ENCODE assay signal across 19 cellular contexts in genomic region chr9:137159105-137160053, GRCh38. TPM values are rescaled to one million over a fixed set of nuclear protein-coding genes. Genes with fewer than 3 reads are reported as not detected.
"Had no signal": no experiment of that assay in that cellular context is flagged by ENCODE, and none has a peak within 500 bp of the region (broad histone marks: within the 10 kb centered on the region; RNA-seq: fewer than 3 reads in every experiment).

No MANE protein-coding gene starts in this region.

- H3K9me3 Mint-ChIP-seq: neural crest cell; stimulated activated naive CD8-positive, alpha-beta T cell treated with anti-CD3 and anti-CD28 coated beads, Interleukin-15, Interleukin-2, amounts not matched to agents 100 ng/mL and 50 ng/mL, for 24 hours had no signal

- H3K9me3 ChIP-seq: adrenal gland, gastroesophageal sphincter, pancreas, suprapubic skin had no signal

- H2AFZ ChIP-seq: hepatocyte had no signal

- ATAC-seq: activated CD4-positive, CD25-positive, alpha-beta regulatory T cell treated with anti-CD3 and anti-CD28 coated beads, Interleukin-2, amount 50 U/mL, for 24 hours; gastroesophageal sphincter; left lobe of liver; pancreas; sciatic nerve had no signal

- FAIRE-seq: colon, pancreas had no signal

- H3K4me3 Mint-ChIP-seq: neural crest cell; stimulated activated naive CD8-positive, alpha-beta T cell treated with anti-CD3 and anti-CD28 coated beads, Interleukin-15, Interleukin-2, amounts not matched to agents 100 ng/mL and 50 ng/mL, for 24 hours had no signal

- H3K4me2 ChIP-seq: hepatocyte had no signal

- H3K79me2 ChIP-seq: hepatocyte had no signal

- H3K27ac ChIP-seq: adrenal gland, cardiac muscle cell, gastroesophageal sphincter, hepatocyte, pancreas, suprapubic skin had no signal

- H3K27ac Mint-ChIP-seq: stimulated activated naive CD8-positive, alpha-beta T cell treated with anti-CD3 and anti-CD28 coated beads, Interleukin-15, Interleukin-2, amounts not matched to agents 100 ng/mL and 50 ng/mL, for 24 hours had no signal

- H3K36me3 ChIP-seq: adrenal gland, cardiac muscle cell, gastroesophageal sphincter, pancreas, suprapubic skin had no signal

- DNase-seq: activated CD4-positive, alpha-beta T cell treated with anti-CD3 and anti-CD28 coated beads, Interleukin-2, amount 50 U/mL, for 1 hour; activated naive CD4-positive, alpha-beta T cell treated with Interleukin-2 at 50 U/mL for 16 hours; activated T-cell treated with anti-CD3 and anti-CD28 coated beads for 4 hours; adrenal gland; islet precursor cell; midbrain; pancreas; trophoblast cell had no signal

- H3K4me3 ChIP-seq: adrenal gland, cardiac muscle cell, gastroesophageal sphincter, hepatocyte, pancreas, suprapubic skin had no signal

RNA-seq across cellular contexts. Expression of gene LRRC26, which starts 10.5 kb away (rescaled TPM):
- polyA plus RNA-seq: adrenal gland, pancreas had no signal

RNA-seq across cellular contexts. Expression of gene TMEM210, which starts 12.5 kb away (rescaled TPM):
- polyA plus RNA-seq: adrenal gland, cardiac muscle cell, esophagus, hepatocyte, pancreas had no signal

RNA-seq across cellular contexts. Expression of gene GRIN1, which starts 20.4 kb away (rescaled TPM):
- polyA plus RNA-seq: hepatocyte had no signal
